Comparison of ENCODE assay signal across 1 cellular context in genomic region chrX:71214604-71215334, GRCh38.
TF ChIP-seq lines count a peak whose summit lies in the region.

No MANE protein-coding gene starts in this region.

TF ChIP-seq in HepG2, 621 proteins besides CTCF, POLR2A, EP300 and RAD21 (continued from another document and continues in another):
- TF ChIP-seq, protein P1, sequence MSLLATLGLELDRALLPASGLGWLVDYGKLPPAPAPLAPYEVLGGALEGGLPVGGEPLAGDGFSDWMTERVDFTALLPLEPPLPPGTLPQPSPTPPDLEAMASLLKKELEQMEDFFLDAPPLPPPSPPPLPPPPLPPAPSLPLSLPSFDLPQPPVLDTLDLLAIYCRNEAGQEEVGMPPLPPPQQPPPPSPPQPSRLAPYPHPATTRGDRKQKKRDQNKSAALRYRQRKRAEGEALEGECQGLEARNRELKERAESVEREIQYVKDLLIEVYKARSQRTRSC (CRISPR knock-in tag; IDR thresholded peaks at IDR 0.05; ENCODE audit: low read depth), result 0 out of 2 replicates have a peak, but pooled peaks have one; percentile 39
- TF ChIP-seq SALL1 (CRISPR knock-in tag; IDR thresholded peaks at IDR 0.05), result peak; percentile 61; the same call in 1 of the 2 replicates
- peak; percentile 72 for TF ChIP-seq ZMYM4 (CRISPR knock-in tag; IDR thresholded peaks at IDR 0.05)
- TF ChIP-seq DPF2 (CRISPR knock-in tag; IDR thresholded peaks at IDR 0.05; ENCODE audit: borderline replicate concordance, low read depth), result no peak
- peak; percentile 32; the same call in 1 of the 2 replicates for TF ChIP-seq KLF12 (CRISPR knock-in tag; IDR thresholded peaks at IDR 0.05; ENCODE audit: borderline replicate concordance)
- no peak for TF ChIP-seq FOSL1 (CRISPR knock-in tag; IDR thresholded peaks at IDR 0.05; ENCODE audit: borderline replicate concordance)
- TF ChIP-seq ZNF580 (CRISPR knock-in tag; IDR thresholded peaks at IDR 0.05; ENCODE audit: borderline replicate concordance, low read depth), result no peak
- TF ChIP-seq, protein P2, sequence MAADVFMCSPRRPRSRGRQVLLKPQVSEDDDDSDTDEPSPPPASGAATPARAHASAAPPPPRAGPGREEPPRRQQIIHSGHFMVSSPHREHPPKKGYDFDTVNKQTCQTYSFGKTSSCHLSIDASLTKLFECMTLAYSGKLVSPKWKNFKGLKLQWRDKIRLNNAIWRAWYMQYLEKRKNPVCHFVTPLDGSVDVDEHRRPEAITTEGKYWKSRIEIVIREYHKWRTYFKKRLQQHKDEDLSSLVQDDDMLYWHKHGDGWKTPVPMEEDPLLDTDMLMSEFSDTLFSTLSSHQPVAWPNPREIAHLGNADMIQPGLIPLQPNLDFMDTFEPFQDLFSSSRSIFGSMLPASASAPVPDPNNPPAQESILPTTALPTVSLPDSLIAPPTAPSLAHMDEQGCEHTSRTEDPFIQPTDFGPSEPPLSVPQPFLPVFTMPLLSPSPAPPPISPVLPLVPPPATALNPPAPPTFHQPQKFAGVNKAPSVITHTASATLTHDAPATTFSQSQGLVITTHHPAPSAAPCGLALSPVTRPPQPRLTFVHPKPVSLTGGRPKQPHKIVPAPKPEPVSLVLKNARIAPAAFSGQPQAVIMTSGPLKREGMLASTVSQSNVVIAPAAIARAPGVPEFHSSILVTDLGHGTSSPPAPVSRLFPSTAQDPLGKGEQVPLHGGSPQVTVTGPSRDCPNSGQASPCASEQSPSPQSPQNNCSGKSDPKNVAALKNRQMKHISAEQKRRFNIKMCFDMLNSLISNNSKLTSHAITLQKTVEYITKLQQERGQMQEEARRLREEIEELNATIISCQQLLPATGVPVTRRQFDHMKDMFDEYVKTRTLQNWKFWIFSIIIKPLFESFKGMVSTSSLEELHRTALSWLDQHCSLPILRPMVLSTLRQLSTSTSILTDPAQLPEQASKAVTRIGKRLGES (CRISPR knock-in tag; IDR thresholded peaks at IDR 0.05; ENCODE audit: borderline replicate concordance), result no peak
- TF ChIP-seq, protein P3, sequence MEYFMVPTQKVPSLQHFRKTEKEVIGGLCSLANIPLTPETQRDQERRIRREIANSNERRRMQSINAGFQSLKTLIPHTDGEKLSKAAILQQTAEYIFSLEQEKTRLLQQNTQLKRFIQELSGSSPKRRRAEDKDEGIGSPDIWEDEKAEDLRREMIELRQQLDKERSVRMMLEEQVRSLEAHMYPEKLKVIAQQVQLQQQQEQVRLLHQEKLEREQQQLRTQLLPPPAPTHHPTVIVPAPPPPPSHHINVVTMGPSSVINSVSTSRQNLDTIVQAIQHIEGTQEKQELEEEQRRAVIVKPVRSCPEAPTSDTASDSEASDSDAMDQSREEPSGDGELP (IDR thresholded peaks at IDR 0.05; ENCODE audit: borderline replicate concordance, low read depth), result peak; percentile 28; the same call in 1 of the 2 replicates
- no peak for TF ChIP-seq ZNF605 (CRISPR knock-in tag; IDR thresholded peaks at IDR 0.05)
- TF ChIP-seq ZKSCAN5 (CRISPR knock-in tag; IDR thresholded peaks at IDR 0.05), result no peak
- TF ChIP-seq CBX5 (CRISPR knock-in tag; IDR thresholded peaks at IDR 0.05; ENCODE audit: borderline replicate concordance), result no peak
- peak; percentile 77 for TF ChIP-seq PAXIP1 (CRISPR knock-in tag; conservative IDR thresholded peaks at IDR 0.05)
- no peak; the same call in 1 of the 2 replicates for TF ChIP-seq GATAD1 (CRISPR knock-in tag; IDR thresholded peaks at IDR 0.05)
- peak; percentile 66 for TF ChIP-seq ZNF574 (CRISPR knock-in tag; IDR thresholded peaks at IDR 0.05)
- TF ChIP-seq TRIM24 (CRISPR knock-in tag; IDR thresholded peaks at IDR 0.05), result no peak
- 0 out of 2 replicates have a peak, but pooled peaks have one; percentile 34 for TF ChIP-seq GTF3A (CRISPR knock-in tag; conservative IDR thresholded peaks at IDR 0.05)
- TF ChIP-seq ZNF430 (CRISPR knock-in tag; IDR thresholded peaks at IDR 0.05), result no peak; the same call in 1 of the 2 replicates
- TF ChIP-seq, protein P4, sequence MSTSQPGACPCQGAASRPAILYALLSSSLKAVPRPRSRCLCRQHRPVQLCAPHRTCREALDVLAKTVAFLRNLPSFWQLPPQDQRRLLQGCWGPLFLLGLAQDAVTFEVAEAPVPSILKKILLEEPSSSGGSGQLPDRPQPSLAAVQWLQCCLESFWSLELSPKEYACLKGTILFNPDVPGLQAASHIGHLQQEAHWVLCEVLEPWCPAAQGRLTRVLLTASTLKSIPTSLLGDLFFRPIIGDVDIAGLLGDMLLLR (CRISPR knock-in tag; IDR thresholded peaks at IDR 0.05), result no peak
- TF ChIP-seq, protein P5, sequence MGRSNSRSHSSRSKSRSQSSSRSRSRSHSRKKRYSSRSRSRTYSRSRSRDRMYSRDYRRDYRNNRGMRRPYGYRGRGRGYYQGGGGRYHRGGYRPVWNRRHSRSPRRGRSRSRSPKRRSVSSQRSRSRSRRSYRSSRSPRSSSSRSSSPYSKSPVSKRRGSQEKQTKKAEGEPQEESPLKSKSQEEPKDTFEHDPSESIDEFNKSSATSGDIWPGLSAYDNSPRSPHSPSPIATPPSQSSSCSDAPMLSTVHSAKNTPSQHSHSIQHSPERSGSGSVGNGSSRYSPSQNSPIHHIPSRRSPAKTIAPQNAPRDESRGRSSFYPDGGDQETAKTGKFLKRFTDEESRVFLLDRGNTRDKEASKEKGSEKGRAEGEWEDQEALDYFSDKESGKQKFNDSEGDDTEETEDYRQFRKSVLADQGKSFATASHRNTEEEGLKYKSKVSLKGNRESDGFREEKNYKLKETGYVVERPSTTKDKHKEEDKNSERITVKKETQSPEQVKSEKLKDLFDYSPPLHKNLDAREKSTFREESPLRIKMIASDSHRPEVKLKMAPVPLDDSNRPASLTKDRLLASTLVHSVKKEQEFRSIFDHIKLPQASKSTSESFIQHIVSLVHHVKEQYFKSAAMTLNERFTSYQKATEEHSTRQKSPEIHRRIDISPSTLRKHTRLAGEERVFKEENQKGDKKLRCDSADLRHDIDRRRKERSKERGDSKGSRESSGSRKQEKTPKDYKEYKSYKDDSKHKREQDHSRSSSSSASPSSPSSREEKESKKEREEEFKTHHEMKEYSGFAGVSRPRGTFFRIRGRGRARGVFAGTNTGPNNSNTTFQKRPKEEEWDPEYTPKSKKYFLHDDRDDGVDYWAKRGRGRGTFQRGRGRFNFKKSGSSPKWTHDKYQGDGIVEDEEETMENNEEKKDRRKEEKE (IDR thresholded peaks at IDR 0.05), result no peak
- no peak for TF ChIP-seq KDM6A (CRISPR knock-in tag; IDR thresholded peaks at IDR 0.05; ENCODE audit: low read depth)
- TF ChIP-seq ZNF414 (CRISPR knock-in tag; IDR thresholded peaks at IDR 0.05), result 0 out of 2 replicates have a peak, but pooled peaks have one; percentile 7
- no peak for TF ChIP-seq RFXANK (CRISPR knock-in tag; IDR thresholded peaks at IDR 0.05)
- TF ChIP-seq ZNF670 (CRISPR knock-in tag; IDR thresholded peaks at IDR 0.05; ENCODE audit: borderline replicate concordance), result no peak
- no peak for TF ChIP-seq CBX1 (IDR thresholded peaks at IDR 0.05; ENCODE audit: low read depth)
- TF ChIP-seq, protein P6, sequence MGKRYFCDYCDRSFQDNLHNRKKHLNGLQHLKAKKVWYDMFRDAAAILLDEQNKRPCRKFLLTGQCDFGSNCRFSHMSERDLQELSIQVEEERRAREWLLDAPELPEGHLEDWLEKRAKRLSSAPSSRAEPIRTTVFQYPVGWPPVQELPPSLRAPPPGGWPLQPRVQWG (CRISPR knock-in tag; IDR thresholded peaks at IDR 0.05; ENCODE audit: borderline replicate concordance, low read depth), result no peak
- TF ChIP-seq SRSF9 (IDR thresholded peaks at IDR 0.05; ENCODE audit: borderline replicate concordance, insufficient read depth, low read depth, low read length, poor library complexity, severe bottlenecking), result no peak
- no peak for TF ChIP-seq ZNF20 (CRISPR knock-in tag; IDR thresholded peaks at IDR 0.05)
- no peak for TF ChIP-seq ZNF577 (CRISPR knock-in tag; IDR thresholded peaks at IDR 0.05; ENCODE audit: borderline replicate concordance, low read depth)
- no peak for TF ChIP-seq MYNN (CRISPR knock-in tag; IDR thresholded peaks at IDR 0.05; ENCODE audit: low read depth)
- TF ChIP-seq ZMAT3 (CRISPR knock-in tag; conservative IDR thresholded peaks at IDR 0.05), result no peak
- TF ChIP-seq MAFK (conservative IDR thresholded peaks at IDR 0.05 in 1 of 2, IDR thresholded peaks at IDR 0.05 in 1 of 2; ENCODE audit: low read length in 2 of 2), result no peak
- TF ChIP-seq, protein P7, sequence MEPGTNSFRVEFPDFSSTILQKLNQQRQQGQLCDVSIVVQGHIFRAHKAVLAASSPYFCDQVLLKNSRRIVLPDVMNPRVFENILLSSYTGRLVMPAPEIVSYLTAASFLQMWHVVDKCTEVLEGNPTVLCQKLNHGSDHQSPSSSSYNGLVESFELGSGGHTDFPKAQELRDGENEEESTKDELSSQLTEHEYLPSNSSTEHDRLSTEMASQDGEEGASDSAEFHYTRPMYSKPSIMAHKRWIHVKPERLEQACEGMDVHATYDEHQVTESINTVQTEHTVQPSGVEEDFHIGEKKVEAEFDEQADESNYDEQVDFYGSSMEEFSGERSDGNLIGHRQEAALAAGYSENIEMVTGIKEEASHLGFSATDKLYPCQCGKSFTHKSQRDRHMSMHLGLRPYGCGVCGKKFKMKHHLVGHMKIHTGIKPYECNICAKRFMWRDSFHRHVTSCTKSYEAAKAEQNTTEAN (CRISPR knock-in tag; conservative IDR thresholded peaks at IDR 0.05), result 0 out of 2 replicates have a peak, but pooled peaks have one; percentile 20
- TF ChIP-seq, protein P8, sequence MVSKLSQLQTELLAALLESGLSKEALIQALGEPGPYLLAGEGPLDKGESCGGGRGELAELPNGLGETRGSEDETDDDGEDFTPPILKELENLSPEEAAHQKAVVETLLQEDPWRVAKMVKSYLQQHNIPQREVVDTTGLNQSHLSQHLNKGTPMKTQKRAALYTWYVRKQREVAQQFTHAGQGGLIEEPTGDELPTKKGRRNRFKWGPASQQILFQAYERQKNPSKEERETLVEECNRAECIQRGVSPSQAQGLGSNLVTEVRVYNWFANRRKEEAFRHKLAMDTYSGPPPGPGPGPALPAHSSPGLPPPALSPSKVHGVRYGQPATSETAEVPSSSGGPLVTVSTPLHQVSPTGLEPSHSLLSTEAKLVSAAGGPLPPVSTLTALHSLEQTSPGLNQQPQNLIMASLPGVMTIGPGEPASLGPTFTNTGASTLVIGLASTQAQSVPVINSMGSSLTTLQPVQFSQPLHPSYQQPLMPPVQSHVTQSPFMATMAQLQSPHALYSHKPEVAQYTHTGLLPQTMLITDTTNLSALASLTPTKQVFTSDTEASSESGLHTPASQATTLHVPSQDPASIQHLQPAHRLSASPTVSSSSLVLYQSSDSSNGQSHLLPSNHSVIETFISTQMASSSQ (IDR thresholded peaks at IDR 0.05; ENCODE audit: low read depth), result peak; percentile 90
- TF ChIP-seq, protein P8 (CRISPR knock-in tag; IDR thresholded peaks at IDR 0.05; ENCODE audit: borderline replicate concordance), result peak; percentile 96
